8 cellular contexts compared by ENCODE assay signal in the genomic region with DNA sequence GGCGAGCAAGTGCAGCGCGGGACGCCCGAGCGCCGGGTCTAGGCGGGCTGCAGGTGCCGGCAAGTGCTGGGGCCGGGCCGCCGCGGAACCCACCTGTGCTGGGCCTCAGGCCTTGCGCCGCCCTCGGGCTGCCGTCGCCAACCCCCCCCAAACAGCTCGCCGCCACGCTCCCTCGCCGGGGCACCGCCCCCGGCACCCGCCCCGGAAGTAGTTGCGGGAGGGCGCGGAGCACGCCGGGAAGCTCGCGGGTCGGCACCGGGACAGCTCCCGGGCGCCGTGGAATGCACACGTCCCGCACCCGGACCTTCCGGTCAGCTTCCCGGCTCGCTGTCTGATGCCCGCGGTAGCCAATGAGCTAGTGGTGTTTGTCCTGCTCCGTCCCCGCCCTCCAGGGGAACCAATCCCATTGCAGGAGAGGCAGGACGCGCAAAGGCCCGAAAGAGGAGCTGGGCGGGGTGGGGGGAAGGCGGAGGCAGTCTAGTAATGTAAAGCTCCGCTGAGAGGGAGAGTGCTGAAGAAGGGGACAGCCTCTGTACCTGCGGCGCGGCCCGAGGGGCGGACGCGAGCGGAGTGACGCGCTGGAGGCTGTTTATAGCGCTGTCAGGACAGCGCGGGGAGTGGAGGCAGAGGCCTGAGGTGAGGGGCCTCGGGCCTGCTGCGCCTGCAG. TPM values are rescaled to one million over a fixed set of nuclear protein-coding genes. Genes with fewer than 3 reads are reported as not detected.
DNase-seq lines count a peak whose midpoint lies in the region; ATAC-seq lines count a peak whose summit lies in the region.

A gene with protein sequence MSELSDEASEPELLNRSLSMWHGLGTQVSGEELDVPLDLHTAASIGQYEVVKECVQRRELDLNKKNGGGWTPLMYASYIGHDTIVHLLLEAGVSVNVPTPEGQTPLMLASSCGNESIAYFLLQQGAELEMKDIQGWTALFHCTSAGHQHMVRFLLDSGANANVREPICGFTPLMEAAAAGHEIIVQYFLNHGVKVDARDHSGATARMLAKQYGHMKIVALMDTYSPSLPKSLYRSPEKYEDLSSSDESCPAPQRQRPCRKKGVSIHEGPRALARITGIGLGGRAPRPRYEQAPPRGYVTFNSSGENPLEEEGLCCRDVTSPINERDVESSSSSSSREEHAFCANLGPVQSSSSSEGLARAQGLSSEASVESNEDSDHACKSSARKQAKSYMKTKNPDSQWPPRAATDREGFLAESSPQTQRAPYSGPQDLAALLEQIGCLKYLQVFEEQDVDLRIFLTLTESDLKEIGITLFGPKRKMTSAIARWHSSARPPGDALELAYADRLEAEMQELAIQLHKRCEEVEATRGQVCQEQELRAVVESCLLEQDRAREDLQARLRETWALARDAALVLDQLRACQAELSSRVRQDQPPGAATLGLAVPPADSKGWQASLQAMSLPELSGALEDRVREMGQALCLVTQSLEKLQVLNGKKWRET (minus strand): TSS at position 209 of the 667 bp plus-strand sequence. CDS start 4,122 bp downstream, outside the sequence.
A gene (plus strand): TSS at position 475 of the 667 bp plus-strand sequence. CDS start 1,978 bp downstream, outside the sequence.

- no peak within 1 kb of the TSS for H4K8ac ChIP-seq in mesendoderm (ENCODE audit: low read depth, low read length)

- H4K5ac ChIP-seq in mesendoderm (ENCODE audit: low read length) = no peak within 1 kb of the TSS

- H3K79me2 ChIP-seq in mesendoderm (ENCODE audit: control insufficient read depth, insufficient read depth, low read length) = peaks cover 9% of the 10 kb centered on the region

- WGBS in mesendoderm (ENCODE audit: extremely low coverage, insufficient coverage, low lambda C conversion rate) = no CpG with 5 or more reads among the region's 70 CpGs

- H3K4me3 ChIP-seq in endocrine pancreas (ENCODE audit: control insufficient read depth, insufficient read depth, low read length) (peak within 1 kb of the TSS; percentile 67), mesendoderm (ENCODE audit: low read length) (peak within 1 kb of the TSS; percentile 90)

- H3K9ac ChIP-seq in endocrine pancreas (ENCODE audit: control insufficient read depth, insufficient read depth, low read length) = peak within 1 kb of the TSS; percentile 84
- H3K9ac ChIP-seq in mesendoderm (ENCODE audit: low read length) = peak within 1 kb of the TSS; percentile 87

- H3K79me1 ChIP-seq in mesendoderm (ENCODE audit: low read length) = peaks cover 9% of the 10 kb centered on the region

- peak within 1 kb of the TSS; percentile 98 for H3K4me2 ChIP-seq in mesendoderm (ENCODE audit: low read length)

- peak within 1 kb of the TSS; percentile 94 for H3K56ac ChIP-seq in mesendoderm (ENCODE audit: low read length)

- H3K27me3 ChIP-seq in endocrine pancreas (ENCODE audit: control insufficient read depth, insufficient read depth, low read length) (no peaks in the 10 kb centered on the region), mesendoderm (ENCODE audit: insufficient read depth, low read length, poor library complexity) (no peaks in the 10 kb centered on the region)

- H3K4ac ChIP-seq in mesendoderm (ENCODE audit: low read depth, low read length) = peak within 1 kb of the TSS; percentile 43

- no peaks in the 10 kb centered on the region for H3K36me3 ChIP-seq in endocrine pancreas (ENCODE audit: control insufficient read depth, insufficient read depth, low read length)
- peaks cover 2% of the 10 kb centered on the region for H3K36me3 ChIP-seq in mesendoderm (ENCODE audit: control insufficient read depth, insufficient read depth, low read length)

- no peak within 1 kb of the TSS for H2BK5ac ChIP-seq in mesendoderm (ENCODE audit: low read length)

- peak; percentile 77 for ATAC-seq in GM19467 (IDR thresholded peaks at IDR 0.05; ENCODE audit: unreplicated experiment)

- peak within 1 kb of the TSS; percentile 66 for H3K23ac ChIP-seq in mesendoderm (ENCODE audit: low read length)

- no peaks in the 10 kb centered on the region for H3K9me3 ChIP-seq in endocrine pancreas (ENCODE audit: control insufficient read depth, low read length)

- H3K27ac ChIP-seq in mesendoderm (ENCODE audit: low read depth, low read length) = peak within 1 kb of the TSS; percentile 65

- no peak within 1 kb of the TSS for H2BK15ac ChIP-seq in mesendoderm (replicated peaks; ENCODE audit: low read depth)

- H3K18ac ChIP-seq in mesendoderm (ENCODE audit: low read length) = peak within 1 kb of the TSS; percentile 11

- no peak within 1 kb of the TSS for H2AK5ac ChIP-seq in mesendoderm (ENCODE audit: low read length)

- no peaks in the 10 kb centered on the region for H3K4me1 ChIP-seq in endocrine pancreas (ENCODE audit: control insufficient read depth, insufficient read depth, low read length)
- no peaks in the 10 kb centered on the region for H3K4me1 ChIP-seq in mesendoderm (ENCODE audit: control insufficient read depth, low read depth, low read length)

- H2BK120ac ChIP-seq in mesendoderm (ENCODE audit: low read depth, low read length) = no peak within 1 kb of the TSS

- DNase-seq in COLO668 (lab: John Stamatoyannopoulos, UW; ENCODE audit: unreplicated experiment) (peak; percentile 93), HPDE6-E6E7 (ENCODE audit: extremely low spot score) (peak; percentile 98), NOMO-1 (lab: John Stamatoyannopoulos, UW; ENCODE audit: unreplicated experiment in 2 of 2) (peak; percentile 90 to 95), mesendoderm (peak; percentile 99)
- DNase-seq in activated CD8-positive, alpha-beta memory T cell treated with anti-CD3 and anti-CD28 coated beads for 48 hours (ENCODE audit: low read depth in 2 of 3, low spot score in 2 of 3) = peak; percentile 46 to 69 (median 57)
- peak; percentile 72 for DNase-seq in stimulated activated CD8-positive, alpha-beta memory T cell treated with anti-CD3 and anti-CD28 coated beads, Interleukin-12 subunit alpha, Interleukin-12 subunit beta, amount 100 ng/mL, for 4 hours (ENCODE audit: low read depth)

RNA-seq across cellular contexts. Expression of the first gene that starts in this region (rescaled TPM):
- 6.4 TPM for polyA plus RNA-seq in mesendoderm (2013, experiment 1 of 2)
- 6.7 TPM for polyA plus RNA-seq in mesendoderm (2013, experiment 2 of 2)

RNA-seq across cellular contexts. Expression of the second gene that starts in this region (rescaled TPM):
- 0.35 TPM for polyA plus RNA-seq in mesendoderm (2013, experiment 1 of 2)
- polyA plus RNA-seq in mesendoderm (2013, experiment 2 of 2) = 0.25 TPM

Comparison
In these comparisons a context has a peak if more than half of its experiments do, and no peak if none do; other contexts are left out.
1. Peak in every context shown above with its lines: DNase-seq, ATAC-seq, H3K4me3 ChIP-seq and H3K27ac ChIP-seq.